In the genomic region with DNA sequence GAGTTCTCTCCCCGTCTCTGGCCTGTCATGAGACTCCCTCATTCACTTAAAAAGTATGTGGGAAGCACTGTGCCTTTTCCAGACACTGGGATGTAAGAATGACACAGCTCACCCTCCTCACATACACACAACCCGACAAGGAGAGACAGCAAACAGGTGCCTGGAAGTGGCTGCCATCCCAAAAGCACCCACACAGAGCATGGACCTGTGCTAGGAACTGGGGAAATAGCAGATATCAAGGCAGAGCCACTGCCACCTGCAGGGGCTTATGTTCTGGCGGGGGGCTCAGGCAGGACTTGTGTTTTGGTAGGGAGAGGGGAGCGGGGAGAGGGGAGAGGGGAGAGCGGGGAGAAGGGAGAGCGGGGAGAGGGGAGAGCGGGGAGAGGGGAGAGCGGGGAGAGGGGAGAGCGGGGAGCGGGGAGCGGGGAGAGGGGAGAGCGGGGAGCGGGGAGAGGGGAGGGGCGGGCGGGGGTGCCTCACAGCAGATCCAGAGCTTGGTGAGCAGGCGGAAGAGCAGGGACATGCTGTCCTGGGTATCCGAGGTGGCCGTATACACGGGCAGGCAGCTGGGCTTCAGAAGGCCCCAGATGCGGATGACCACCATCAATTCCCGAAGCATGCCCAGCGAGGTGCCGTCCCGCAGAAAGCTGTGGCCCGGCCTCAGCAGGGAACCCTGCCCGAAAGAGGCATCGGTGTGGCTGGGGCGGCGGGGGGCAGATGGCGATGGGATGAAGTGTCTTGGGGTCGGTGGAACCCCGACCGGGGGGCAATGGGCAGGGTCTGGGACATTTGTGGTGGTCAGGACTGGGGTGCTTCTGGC, we compare ENCODE assay signal across 9 cellular contexts. TPM values are rescaled to one million over a fixed set of nuclear protein-coding genes. Genes with fewer than 3 reads are reported as not detected.
DNase-seq lines count a peak whose midpoint lies in the region; ATAC-seq, FAIRE-seq and TF ChIP-seq lines count a peak whose summit lies in the region.
"Had no signal": no experiment of that assay in that cellular context is flagged by ENCODE, and none has a peak within 500 bp of the region (broad histone marks: within the 10 kb centered on the region; RNA-seq: fewer than 3 reads in every experiment).

No MANE protein-coding gene starts in this region.

- no peaks in the 10 kb centered on the region for H3K9me1 ChIP-seq in keratinocyte (ENCODE audit: control insufficient read depth, extremely low read depth, insufficient read depth, low read length)

- TF ChIP-seq CTCF in WERI-Rb-1 (IDR thresholded peaks at IDR 0.05; ENCODE audit: low read depth, low read length) (no peak), keratinocyte (optimal IDR thresholded peaks at IDR 0.05 in 1 of 3, IDR thresholded peaks at IDR 0.05 in 1 of 3, conservative IDR thresholded peaks at IDR 0.05 in 1 of 3; ENCODE audit: extremely low read depth in 1 of 3, insufficient read depth in 2 of 3, low read length in 3 of 3) (no peak), testis (IDR thresholded peaks at IDR 0.05) (no peak)

- H3K4me3 ChIP-seq in WERI-Rb-1 (ENCODE audit: low read depth, low read length), result no peak overlapping the region
- no peak overlapping the region for H3K4me3 ChIP-seq in keratinocyte (ENCODE audit: control insufficient read depth in 2 of 3, extremely low read depth in 1 of 3, insufficient read depth in 2 of 3, low read depth in 1 of 3, low read length in 3 of 3)
- H3K4me3 ChIP-seq in urinary bladder (ENCODE audit: low read depth, low read length), result no peak overlapping the region
- H3K4me3 ChIP-seq in testis, result peak overlapping the region in 1 of 2 donors; percentile 13

- intact Hi-C loops in testis (cut with DNase I; ENCODE audit: low total_unique reads), result no loop called here

- no peak for TF ChIP-seq POLR2A in testis (IDR thresholded peaks at IDR 0.05)

- no peaks in the 10 kb centered on the region for H3K79me2 ChIP-seq in keratinocyte (ENCODE audit: control insufficient read depth, insufficient read depth, low read length)

- H3K4me2 ChIP-seq in keratinocyte (ENCODE audit: control insufficient read depth, extremely low read depth, insufficient read depth, low read depth, low read length), result peak overlapping the region; percentile 54

- H3K27me3 ChIP-seq in WERI-Rb-1 (ENCODE audit: insufficient read depth, low read depth, severe bottlenecking) (no peaks in the 10 kb centered on the region), keratinocyte (ENCODE audit: control insufficient read depth, extremely low read depth, insufficient read depth, low read length) (no peaks in the 10 kb centered on the region), testis (no peaks in the 10 kb centered on the region)

- WGBS in urinary bladder, result 89% methylated on average over 24 of the region's 33 CpGs
- 78 to 82% methylated on average over 14 to 23 of the region's 33 CpGs for WGBS in testis, 2 donors

- FAIRE-seq in keratinocyte (lab: Jason Lieb, UNC), result no peak

- no peaks in the 10 kb centered on the region for H4K20me1 ChIP-seq in keratinocyte (ENCODE audit: control insufficient read depth, extremely low read depth, insufficient read depth, low read length)

- peak; percentile 27 for DNase-seq in stimulated activated CD4-positive, alpha-beta T cell treated with anti-CD3 and anti-CD28 coated beads, Interleukin-15, amount 100 ng/mL, for 24 hours
- no peak for DNase-seq in stimulated activated CD4-positive, alpha-beta T cell treated with anti-CD3 and anti-CD28 coated beads, Interleukin-12 subunit alpha, Interleukin-12 subunit beta, amount 100 ng/mL, for 4 hours
- DNase-seq in WERI-Rb-1 (no peak), keratinocyte (ENCODE audit: low read depth, low spot score) (no peak), 8988T (no peak), testis (no peak)
- DNase-seq: activated gamma-delta T cell had no signal

- ATAC-seq in GM19467 (IDR thresholded peaks at IDR 0.05; ENCODE audit: unreplicated experiment), result no peak

- H3K36me3 ChIP-seq in WERI-Rb-1 (peaks cover 70% of the 10 kb centered on the region), keratinocyte (ENCODE audit: control insufficient read depth in 2 of 2, extremely low read depth in 1 of 2, insufficient read depth in 2 of 2, low read length in 2 of 2) (peaks cover 18 to 28% of the 10 kb centered on the region in 2 experiments), urinary bladder (ENCODE audit: insufficient read depth) (peaks cover 2% of the 10 kb centered on the region), testis (ENCODE audit: low read depth, missing control alignments) (no peaks in the 10 kb centered on the region)

- no peaks in the 10 kb centered on the region for H3K9me3 ChIP-seq in WERI-Rb-1 (ENCODE audit: severe bottlenecking)
- H3K9me3 ChIP-seq in keratinocyte (ENCODE audit: control insufficient read depth, low read depth, low read length), result no peaks in the 10 kb centered on the region
- no peaks in the 10 kb centered on the region for H3K9me3 ChIP-seq in testis

- H3K4me1 ChIP-seq in keratinocyte (ENCODE audit: control insufficient read depth, extremely low read depth, insufficient read depth, low read length), result peaks cover 25% of the 10 kb centered on the region
- no peaks in the 10 kb centered on the region for H3K4me1 ChIP-seq in urinary bladder (ENCODE audit: insufficient read depth)
- peaks cover 17% of the 10 kb centered on the region for H3K4me1 ChIP-seq in testis

- dilution Hi-C loops in keratinocyte (cut with MboI; ENCODE audit: extremely low pct_ligation_motif_present, low sequenced_read_pairs), result no loop called here

- H2AFZ ChIP-seq in keratinocyte (ENCODE audit: control insufficient read depth, low read length), result no peak overlapping the region

- peak overlapping the region; percentile 34 for H3K9ac ChIP-seq in keratinocyte (ENCODE audit: control insufficient read depth, extremely low read depth, insufficient read depth, low read length)

- H3K27ac ChIP-seq in WERI-Rb-1, result peak overlapping the region; percentile 29; the same call in 1 of the 2 replicates
- peak overlapping the region; percentile 66 for H3K27ac ChIP-seq in keratinocyte (ENCODE audit: control insufficient read depth, insufficient read depth, low read length)
- peak overlapping the region; percentile 80 for H3K27ac ChIP-seq in urinary bladder (ENCODE audit: low read depth)
- H3K27ac ChIP-seq in testis, result peak overlapping the region in 1 of 2 donors; percentile 76

RNA-seq across cellular contexts. Expression of a gene that starts 12.2 kb away (rescaled TPM):
- polyA plus RNA-seq in keratinocyte, result 0.37 to 1.6 TPM (median 0.47 TPM) in 3 replicates
- not detected for polyA plus RNA-seq in keratinocyte (2011; ENCODE audit: low read depth)
- 0.49 and 2.3 TPM in 2 replicates for polyA plus RNA-seq in keratinocyte (2011; cell fraction: cytosol; rRNA removed)
- polyA plus RNA-seq in keratinocyte (2011; cell fraction: nucleus; rRNA removed), result 0.64 and 1.5 TPM in 2 replicates
- polyA plus RNA-seq in keratinocyte (2012; ENCODE audit: low replicate concordance), result 0.49 and 2.2 TPM in 2 replicates
- 0.43 to 0.45 TPM (median 0.43 TPM) in 3 replicates for polyA minus RNA-seq in keratinocyte
- polyA minus RNA-seq in keratinocyte (2011; cell fraction: cytosol; rRNA and poly(A)+ RNA removed), result 5.0 TPM
- 1.4 and 3.3 TPM in 2 replicates for polyA minus RNA-seq in keratinocyte (2011; cell fraction: nucleus; rRNA and poly(A)+ RNA removed)
- 84.4 TPM for total RNA-seq in urinary bladder
- polyA plus RNA-seq in urinary bladder, result 2,164 TPM
- 100 to 1,000 TPM in 1 of 2 donors, 10 to 100 TPM in 1; 83.1 to 185 TPM for total RNA-seq in testis
- polyA plus RNA-seq in testis (ENCODE audit: insufficient read depth, low read depth, low replicate concordance), result 84.3 TPM

RNA-seq across cellular contexts. Expression of a gene that starts 19.6 kb away (rescaled TPM):
- polyA plus RNA-seq in keratinocyte (not detected in 3 replicates), urinary bladder (5.7 TPM), testis (ENCODE audit: insufficient read depth, low read depth, low replicate concordance) (0.50 TPM)
- polyA plus RNA-seq in keratinocyte (2011; ENCODE audit: low read depth), result not detected
- not detected in 2 replicates for polyA plus RNA-seq in keratinocyte (2011; cell fraction: cytosol; rRNA removed)
- polyA plus RNA-seq in keratinocyte (2011; cell fraction: nucleus; rRNA removed), result not detected in 2 replicates
- not detected in 2 replicates for polyA plus RNA-seq in keratinocyte (2012; ENCODE audit: low replicate concordance)
- polyA minus RNA-seq in keratinocyte, result not detected in 3 replicates
- not detected for polyA minus RNA-seq in keratinocyte (2011; cell fraction: cytosol; rRNA and poly(A)+ RNA removed)
- not detected in 2 replicates for polyA minus RNA-seq in keratinocyte (2011; cell fraction: nucleus; rRNA and poly(A)+ RNA removed)
- total RNA-seq in urinary bladder (not detected), testis (under 1 TPM in 1 of 2 donors, not detected in 1; 0.74 TPM)

RNA-seq across cellular contexts. Expression of a gene that starts 21.3 kb away (rescaled TPM):
- 9.7 to 20.3 TPM (median 12.0 TPM) in 3 replicates for polyA plus RNA-seq in keratinocyte
- 14.3 TPM for polyA plus RNA-seq in keratinocyte (2011; ENCODE audit: low read depth)
- 9.1 and 21.9 TPM in 2 replicates for polyA plus RNA-seq in keratinocyte (2011; cell fraction: cytosol; rRNA removed)
- polyA plus RNA-seq in keratinocyte (2011; cell fraction: nucleus; rRNA removed), result 17.4 and 22.9 TPM in 2 replicates
- polyA plus RNA-seq in keratinocyte (2012; ENCODE audit: low replicate concordance), result 13.4 and 35.7 TPM in 2 replicates
- polyA minus RNA-seq in keratinocyte, result 16.1 to 51.3 TPM (median 18.7 TPM) in 3 replicates
- polyA minus RNA-seq in keratinocyte (2011; cell fraction: cytosol; rRNA and poly(A)+ RNA removed), result 92.7 TPM
- 30.8 and 36.4 TPM in 2 replicates for polyA minus RNA-seq in keratinocyte (2011; cell fraction: nucleus; rRNA and poly(A)+ RNA removed)
- total RNA-seq in urinary bladder, result 21.2 TPM
- 59.8 TPM for polyA plus RNA-seq in urinary bladder
- total RNA-seq in testis, result 100 to 1,000 TPM in 1 of 2 donors, 10 to 100 TPM in 1; 94.7 to 124 TPM
- polyA plus RNA-seq in testis (ENCODE audit: insufficient read depth, low read depth, low replicate concordance), result 50.7 TPM

RNA-seq across cellular contexts. Expression of a gene that starts 21.6 kb away (rescaled TPM):
- polyA plus RNA-seq in keratinocyte (not detected in 3 replicates), urinary bladder (not detected), testis (ENCODE audit: insufficient read depth, low read depth, low replicate concordance) (not detected)
- polyA plus RNA-seq in keratinocyte (2011; ENCODE audit: low read depth), result not detected
- polyA plus RNA-seq in keratinocyte (2011; cell fraction: cytosol; rRNA removed), result not detected in 2 replicates
- polyA plus RNA-seq in keratinocyte (2011; cell fraction: nucleus; rRNA removed), result not detected in 2 replicates
- not detected in 2 replicates for polyA plus RNA-seq in keratinocyte (2012; ENCODE audit: low replicate concordance)
- not detected in 3 replicates for polyA minus RNA-seq in keratinocyte
- not detected for polyA minus RNA-seq in keratinocyte (2011; cell fraction: cytosol; rRNA and poly(A)+ RNA removed)
- not detected in 2 replicates for polyA minus RNA-seq in keratinocyte (2011; cell fraction: nucleus; rRNA and poly(A)+ RNA removed)
- total RNA-seq in urinary bladder (not detected), testis (not detected)

RNA-seq across cellular contexts. Expression of a gene that starts 30.9 kb away (rescaled TPM):
- polyA plus RNA-seq in keratinocyte (not detected in 3 replicates), urinary bladder (0.08 TPM), testis (ENCODE audit: insufficient read depth, low read depth, low replicate concordance) (not detected)
- polyA plus RNA-seq in keratinocyte (2011; ENCODE audit: low read depth), result not detected
- polyA plus RNA-seq in keratinocyte (2011; cell fraction: cytosol; rRNA removed), result not detected in 2 replicates
- not detected in 2 replicates for polyA plus RNA-seq in keratinocyte (2011; cell fraction: nucleus; rRNA removed)
- polyA plus RNA-seq in keratinocyte (2012; ENCODE audit: low replicate concordance), result not detected in 2 replicates
- polyA minus RNA-seq in keratinocyte, result not detected in 3 replicates
- polyA minus RNA-seq in keratinocyte (2011; cell fraction: cytosol; rRNA and poly(A)+ RNA removed), result not detected
- not detected in 2 replicates for polyA minus RNA-seq in keratinocyte (2011; cell fraction: nucleus; rRNA and poly(A)+ RNA removed)
- total RNA-seq in urinary bladder (0.26 TPM), testis (1 to 10 TPM; 1.0 to 1.8 TPM)

Comparison
In these comparisons a context has a peak if more than half of its experiments do, and no peak if none do; other contexts are left out.
1. RNA of a gene that starts 12.2 kb away (polyA plus RNA-seq): 2,164 TPM in urinary bladder (single experiment) and 84.3 TPM in testis (single experiment); 0.37 to 2.3 TPM in keratinocyte; every median in the first group is over 10 times any median in the second.